35 cellular contexts compared by ENCODE assay signal in the genomic region with DNA sequence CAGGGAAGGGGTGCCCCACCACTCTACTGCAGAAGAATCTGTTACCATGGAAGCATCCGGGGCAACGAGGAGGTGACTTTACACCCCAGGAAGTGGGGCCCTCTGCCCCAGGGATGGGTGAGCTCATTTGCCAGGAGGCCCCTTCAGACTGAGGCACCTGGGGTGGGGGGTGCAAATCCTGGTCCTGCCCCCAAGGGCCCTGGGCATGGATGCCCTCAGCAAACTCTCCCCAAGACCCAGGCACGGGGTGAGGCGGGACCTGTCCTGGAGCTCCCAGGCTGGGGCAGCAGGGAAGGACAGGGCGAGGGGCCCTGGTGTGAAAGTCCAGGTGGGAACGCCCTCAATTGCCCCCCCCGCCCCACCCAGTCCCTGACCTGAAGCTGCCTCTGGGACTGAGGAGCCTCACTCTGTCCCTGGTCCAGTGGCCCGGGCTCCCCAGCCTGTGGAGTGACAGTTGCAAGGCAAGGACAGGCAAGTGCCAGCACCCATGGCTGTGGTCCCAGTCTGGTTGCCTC. TPM values are rescaled to one million over a fixed set of nuclear protein-coding genes. Genes with fewer than 3 reads are reported as not detected.
"Had no signal": no experiment of that assay in that cellular context is flagged by ENCODE, and none has a peak within 500 bp of the region (broad histone marks: within the 10 kb centered on the region; RNA-seq: fewer than 3 reads in every experiment).

No MANE protein-coding gene starts in this region.

- H3K27ac ChIP-seq: PC-9, RWPE1, SJCRH30, SK-N-MC had no signal

- DNase-seq: Kasumi-1, KG1, MG63, NCI-H1048, NCI-H1092 treated with DMSO at 0.1 percent for 48 hours, NCI-H1105 treated with DMSO at 0.1 percent for 48 hours, NCI-H1417 treated with DMSO at 0.1 percent for 48 hours, NCI-H1436 treated with DMSO at 0.1 percent for 48 hours, NCI-H1694 treated with DMSO at 0.1 percent for 48 hours, NCI-H187 treated with DMSO at 0.1 percent for 48 hours, NCI-H2029, NCI-H2171 treated with DMSO at 0.1 percent for 48 hours, NCI-H2227 treated with DMSO at 0.1 percent for 48 hours, NCI-H345, NCI-H446, NCI-H510A treated with DMSO at 0.1 percent for 48 hours, NCI-H524 treated with DMSO at 0.1 percent for 48 hours, NCI-H526 treated with DMSO at 0.1 percent for 48 hours, NCI-H774, PC-9, SHP77, SIG-M5, SJCRH30, SW 1271 had no signal

- H3K4me3 ChIP-seq: MG63, PC-9, SJCRH30, SK-N-MC had no signal

- H3K36me3 ChIP-seq: MG63, SJCRH30 had no signal

- H3K27me3 ChIP-seq: MG63, SJCRH30 had no signal

- FAIRE-seq: RCC 7860 had no signal

- H3K4me1 ChIP-seq: SJCRH30 had no signal

- ATAC-seq: Panc1, Right ventricle myocardium inferior, SK-N-SH treated with all-trans-retinoic acid at 6 μM for 48 hours had no signal

- H3K9me3 ChIP-seq: MG63, SJCRH30 had no signal

RNA-seq across cellular contexts. Expression of gene C1QTNF9, which starts 52.5 kb away (rescaled TPM):
- total RNA-seq: M059J, NCI-H460, OCI-LY7, PC-9, RPMI7951, SJCRH30, SK-MEL-5 had no signal
